39 cellular contexts compared by ENCODE assay signal in genomic region chr1:179601093-179601492, GRCh38. TPM values are rescaled to one million over a fixed set of nuclear protein-coding genes. Genes with fewer than 3 reads are reported as not detected.
"Had no signal": no experiment of that assay in that cellular context is flagged by ENCODE, and none has a peak within 500 bp of the region (broad histone marks: within the 10 kb centered on the region; RNA-seq: fewer than 3 reads in every experiment).

No MANE protein-coding gene starts in this region.

- FAIRE-seq: astrocyte, bronchial epithelial cell had no signal

- H3K9me3 ChIP-seq: adrenal gland, ascending aorta, body of pancreas, breast epithelium had no signal

- H3K27ac ChIP-seq: adrenal gland, ascending aorta, body of pancreas, brain microvascular endothelial cell, breast epithelium, cardiac muscle cell had no signal

- H3K4me1 ChIP-seq: adrenal gland, ascending aorta, body of pancreas, breast epithelium had no signal

- DNase-seq: activated effector memory CD4-positive, alpha-beta T cell treated with anti-CD3 and anti-CD28 coated beads, Interleukin-2, amount 50 U/mL, for 16 hours; activated effector memory CD4-positive, alpha-beta T cell treated with Interleukin-2 at 50 U/mL for 16 hours; activated gamma-delta T cell; activated gamma-delta T cell treated with Interleukin-2 at 50 U/mL for 16 hours; activated naive CD4-positive, alpha-beta T cell; activated naive CD4-positive, alpha-beta T cell treated with anti-CD3 and anti-CD28 coated beads for 36 hours; activated naive CD4-positive, alpha-beta T cell treated with anti-CD3 and anti-CD28 coated beads, Interleukin-2, amount 10 ng/mL, durations not matched to agents 7 days and 5 days; activated naive CD4-positive, alpha-beta T cell treated with anti-CD3 and anti-CD28 coated beads, Interleukin-2, amount 50 U/mL, for 16 hours; activated naive CD4-positive, alpha-beta T cell treated with Interleukin-2 at 50 U/mL for 16 hours; activated naive CD8-positive, alpha-beta T cell treated with anti-CD3 and anti-CD28 coated beads for 36 hours; activated naive CD8-positive, alpha-beta T cell treated with anti-CD3 and anti-CD28 coated beads, Interleukin-2, amount 10 ng/mL, durations not matched to agents 7 days and 5 days; activated naive CD8-positive, alpha-beta T cell treated with anti-CD3 and anti-CD28 coated beads, Interleukin-2, amount 50 U/mL, for 24 hours; activated T-cell treated with anti-CD3 and anti-CD28 coated beads, Interleukin-2, amount 50 U/mL, for 1 hour; activated T-cell treated with anti-CD3 and anti-CD28 coated beads, Interleukin-2, amount 50 U/mL, for 24 hours; activated T-cell treated with anti-CD3 and anti-CD28 coated beads, Interleukin-2, amount 50 U/mL, for 4 hours; activated T-cell treated with anti-CD3 and anti-CD28 coated beads, Interleukin-2, amount 50 U/mL, for 48 hours; activated T-cell treated with anti-CD3 and anti-CD28 coated beads, Interleukin-2, amount 50 U/mL, for 72 hours; adrenal gland; amniotic stem cell; amygdala; anterior cingulate cortex; aorta; body of pancreas; brain microvascular endothelial cell; caudate nucleus; central memory CD4-positive, alpha-beta T cell; cerebellar nuclear complex had no signal

- H3K36me3 ChIP-seq: adrenal gland, ascending aorta, brain microvascular endothelial cell, breast epithelium, cardiac muscle cell had no signal

- H3K27me3 ChIP-seq: adrenal gland, ascending aorta, body of pancreas, brain microvascular endothelial cell had no signal

- H3K4me3 ChIP-seq: adrenal gland, ascending aorta, body of pancreas, breast epithelium, cardiac muscle cell had no signal

RNA-seq across cellular contexts. Expression of gene TDRD5, which starts 9.5 kb away (rescaled TPM):
- total RNA-seq: activated naive CD4-positive, alpha-beta T cell treated with anti-CD3 and anti-CD28 coated beads for 36 hours; activated naive CD4-positive, alpha-beta T cell treated with anti-CD3 and anti-CD28 coated beads, Interleukin-2, amount 50 U/mL, for 72 hours; activated naive CD8-positive, alpha-beta T cell treated with anti-CD3 and anti-CD28 coated beads for 36 hours; activated naive CD8-positive, alpha-beta T cell treated with anti-CD3 and anti-CD28 coated beads, Interleukin-2, amount 10 ng/mL, durations not matched to agents 7 days and 5 days; activated T-cell treated with anti-CD3 and anti-CD28 coated beads, Interleukin-2, amount 50 U/mL, for 4 hours; activated T-cell treated with anti-CD3 and anti-CD28 coated beads, Interleukin-2, amount 50 U/mL, for 72 hours; activated T-helper 1 cell treated with anti-CD3 and anti-CD28 coated beads, Interleukin-12 subunit alpha, Interleukin-12 subunit beta, Interleukin-2, Interleukin-4 antibody, amounts not matched to agents 30 ng/mL and 10 ng/mL and 1 ng/mL, durations not matched to agents 14 hours and 24 hours and 36 hours; activated T-helper 17 cell treated with anti-CD3 and anti-CD28 coated beads, Interleukin-2, amount 50 U/mL, for 72 hours; activated T-helper 2 cell treated with anti-CD3 and anti-CD28 coated beads, Interferon-gamma antibody, Interleukin-2, Interleukin-4, amounts not matched to agents 10 μg/mL and 5 μg/mL and 100 μg/mL, durations not matched to agents 14 hours and 24 hours and 36 hours; ascending aorta; astrocyte; body of pancreas; bronchial epithelial cell; cardiac septum; chondrocyte had no signal

RNA-seq across cellular contexts. Expression of gene NPHS2, which starts 25.3 kb away (rescaled TPM):
- total RNA-seq: activated naive CD4-positive, alpha-beta T cell treated with anti-CD3 and anti-CD28 coated beads for 36 hours; activated naive CD4-positive, alpha-beta T cell treated with anti-CD3 and anti-CD28 coated beads, Interleukin-2, amount 50 U/mL, for 72 hours; activated naive CD8-positive, alpha-beta T cell treated with anti-CD3 and anti-CD28 coated beads for 36 hours; activated naive CD8-positive, alpha-beta T cell treated with anti-CD3 and anti-CD28 coated beads, Interleukin-2, amount 10 ng/mL, durations not matched to agents 7 days and 5 days; activated T-cell treated with anti-CD3 and anti-CD28 coated beads, Interleukin-2, amount 50 U/mL, for 4 hours; activated T-cell treated with anti-CD3 and anti-CD28 coated beads, Interleukin-2, amount 50 U/mL, for 72 hours; activated T-helper 1 cell treated with anti-CD3 and anti-CD28 coated beads, Interleukin-12 subunit alpha, Interleukin-12 subunit beta, Interleukin-2, Interleukin-4 antibody, amounts not matched to agents 30 ng/mL and 10 ng/mL and 1 ng/mL, durations not matched to agents 14 hours and 24 hours and 36 hours; activated T-helper 17 cell treated with anti-CD3 and anti-CD28 coated beads, Interleukin-2, amount 50 U/mL, for 72 hours; activated T-helper 2 cell treated with anti-CD3 and anti-CD28 coated beads, Interferon-gamma antibody, Interleukin-2, Interleukin-4, amounts not matched to agents 10 μg/mL and 5 μg/mL and 100 μg/mL, durations not matched to agents 14 hours and 24 hours and 36 hours; adrenal gland; aorta; ascending aorta; astrocyte; body of pancreas; breast epithelium; bronchial epithelial cell; cardiac muscle cell; cardiac septum; cerebellum; chondrocyte had no signal
